In the genomic region with DNA sequence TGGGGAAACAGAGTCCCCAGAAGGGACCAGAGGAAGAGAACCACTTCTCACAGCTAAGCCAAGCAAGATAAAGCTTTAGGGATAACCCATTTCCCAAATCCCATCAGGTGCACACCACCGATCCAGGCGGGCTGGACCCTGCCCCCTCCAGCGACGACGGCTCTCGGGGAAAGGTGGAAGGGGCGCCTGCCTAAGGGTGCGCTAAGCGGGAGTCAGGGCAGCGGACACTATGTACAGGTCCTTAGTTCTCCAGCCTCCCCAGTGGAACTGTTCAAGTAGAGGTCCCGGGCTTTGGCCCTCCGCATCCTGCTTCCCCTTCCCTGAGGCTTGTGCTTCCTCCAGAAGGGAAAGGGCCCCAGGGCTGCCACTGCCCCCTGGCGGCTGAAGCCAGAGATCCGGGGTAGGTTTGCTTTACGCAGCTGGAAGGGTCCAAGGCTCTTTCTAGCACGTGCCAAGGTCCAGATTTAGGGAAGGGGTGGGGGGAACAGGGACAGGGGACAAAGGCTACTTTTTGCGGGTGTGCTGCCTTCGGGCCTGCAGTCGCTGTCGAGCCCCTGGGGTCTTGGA, we compare ENCODE assay signal across 7 cellular contexts. TPM values are rescaled to one million over a fixed set of nuclear protein-coding genes. Genes with fewer than 3 reads are reported as not detected.
A peak's percentile ranks its signal among the peaks of the same experiment; 100 is the strongest.
DNase-seq lines count a peak whose midpoint lies in the region; ATAC-seq and TF ChIP-seq lines count a peak whose summit lies in the region.
"Not testable (repeated sequence)": the region's sequence is repeated elsewhere in the genome, so short reads cannot be mapped to it uniquely, and the experiment has no call there.

No MANE protein-coding gene starts in this region.

- not testable (repeated sequence) for H3K36me3 ChIP-seq in GM23338 (ENCODE audit: insufficient read depth); RWPE2 (ENCODE audit: low read depth)
- H3K36me3 ChIP-seq in lung (ENCODE audit: control insufficient read depth in 2 of 2, insufficient read depth in 2 of 2, low read length in 2 of 2) (peaks cover 4 to 28% of the 10 kb centered on the region in 2 donors), sigmoid colon (peaks cover 5 to 35% (median 13%) of the 10 kb centered on the region in 4 donors)

- not testable (repeated sequence) for H3K9me2 ChIP-seq in GM23338 (ENCODE audit: insufficient read depth)

- not testable (repeated sequence) for H2AFZ ChIP-seq in GM23338

- not testable (repeated sequence) for H3K27me3 ChIP-seq in GM23338 (ENCODE audit: insufficient read depth); RWPE2 (ENCODE audit: insufficient read depth, poor library complexity, severe bottlenecking); lung (ENCODE audit: control insufficient read depth, insufficient read depth); sigmoid colon

- TF ChIP-seq POLR2A in sigmoid colon (IDR thresholded peaks at IDR 0.05), result not testable (repeated sequence)

- CTCF ChIA-PET in activated CD8-positive, alpha-beta T cell treated with anti-CD3 and anti-CD28 coated beads, Interleukin-2, amount 10 ng/mL, durations not matched to agents 7 days and 5 days (lab: Charles Lee), result not testable (repeated sequence)

- not testable (repeated sequence) for DNase-seq in GM23338 (ENCODE audit: low spot score); RWPE2 (ENCODE audit: low spot score); activated CD8-positive, alpha-beta T cell treated with anti-CD3 and anti-CD28 coated beads, Interleukin-2, amount 10 ng/mL, durations not matched to agents 7 days and 5 days; left lobe of liver (ENCODE audit: low spot score); lung (ENCODE audit: low spot score)
- peak; percentile 49 for DNase-seq in sigmoid colon

- H3K4me3 Mint-ChIP-seq in GM23338; activated CD8-positive, alpha-beta T cell treated with anti-CD3 and anti-CD28 coated beads, Interleukin-2, amount 10 ng/mL, durations not matched to agents 7 days and 5 days: not testable (repeated sequence)

- ATAC-seq in GM23338, result peak; percentile 89
- not testable (repeated sequence) for ATAC-seq in RWPE2 (ENCODE audit: low read depth)
- peak; percentile 10 for ATAC-seq in activated CD8-positive, alpha-beta T cell treated with anti-CD3 and anti-CD28 coated beads, Interleukin-2, amount 10 ng/mL, durations not matched to agents 7 days and 5 days
- peak; percentile 36 for ATAC-seq in esophagus mucosa
- ATAC-seq in left lobe of liver, result peak; percentile 42
- peak; percentile 29 for ATAC-seq in lung (ENCODE audit: insufficient read depth, low FRiP score)

- not testable (repeated sequence) for H3K27ac Mint-ChIP-seq in GM23338; activated CD8-positive, alpha-beta T cell treated with anti-CD3 and anti-CD28 coated beads, Interleukin-2, amount 10 ng/mL, durations not matched to agents 7 days and 5 days

- not testable (repeated sequence) for H3K4me1 ChIP-seq in GM23338 (ENCODE audit: insufficient read depth); RWPE2 (ENCODE audit: insufficient read depth, poor library complexity, severe bottlenecking); lung (ENCODE audit: control insufficient read depth in 2 of 2, insufficient read depth in 2 of 2, low read length in 2 of 2); sigmoid colon

- not testable (repeated sequence) for H4K20me1 ChIP-seq in GM23338 (replicated peaks; ENCODE audit: insufficient read depth)

- not testable (repeated sequence) for TF ChIP-seq EP300 in sigmoid colon (IDR thresholded peaks at IDR 0.05)

- intact Hi-C loops in sigmoid colon (cut with DNase I), result not testable (repeated sequence)

- WGBS in lung, 2 donors, result 92 to 95% methylated on average over 16 of the region's 20 CpGs
- WGBS in sigmoid colon, 2 donors, result 88 to 92% methylated on average over 16 of the region's 20 CpGs

- H3F3A ChIP-seq in GM23338 (replicated peaks; ENCODE audit: low read depth), result not testable (repeated sequence)

- H3K4me3 ChIP-seq in GM23338; RWPE2 (ENCODE audit: severe bottlenecking); lung; sigmoid colon: not testable (repeated sequence)

- POLR2A ChIA-PET in activated CD8-positive, alpha-beta T cell treated with anti-CD3 and anti-CD28 coated beads, Interleukin-2, amount 10 ng/mL, durations not matched to agents 7 days and 5 days (lab: Charles Lee), result not testable (repeated sequence)

- TF ChIP-seq CTCF in GM23338 (conservative IDR thresholded peaks at IDR 0.05; ENCODE audit: low read depth in 2 of 2), result peak in 1 of 2 experiments; percentile 28; a peak in 1 of 4 replicates
- peak; percentile 17 for TF ChIP-seq CTCF in RWPE2 (IDR thresholded peaks at IDR 0.05; ENCODE audit: poor library complexity, severe bottlenecking)
- not testable (repeated sequence) for TF ChIP-seq CTCF in lung (IDR thresholded peaks at IDR 0.05; ENCODE audit: control extremely low read depth, extremely low read depth); sigmoid colon (IDR thresholded peaks at IDR 0.05)

- H3K4me2 ChIP-seq in GM23338, result not testable (repeated sequence)

- not testable (repeated sequence) for H3K9me3 ChIP-seq in RWPE2 (ENCODE audit: severe bottlenecking); lung (ENCODE audit: control insufficient read depth in 2 of 2, insufficient read depth in 1 of 2, low read length in 1 of 2); sigmoid colon

- H3K4me1 Mint-ChIP-seq in GM23338; activated CD8-positive, alpha-beta T cell treated with anti-CD3 and anti-CD28 coated beads, Interleukin-2, amount 10 ng/mL, durations not matched to agents 7 days and 5 days (ENCODE audit: low read depth): not testable (repeated sequence)

- H3K79me2 ChIP-seq in GM23338 (replicated peaks; ENCODE audit: insufficient read depth), result not testable (repeated sequence)

- H3K27me3 Mint-ChIP-seq in GM23338 (ENCODE audit: insufficient read depth, low read depth, poor library complexity); activated CD8-positive, alpha-beta T cell treated with anti-CD3 and anti-CD28 coated beads, Interleukin-2, amount 10 ng/mL, durations not matched to agents 7 days and 5 days (ENCODE audit: low read depth): not testable (repeated sequence)

- H3K27ac ChIP-seq in GM23338 (ENCODE audit: low read depth); RWPE2 (ENCODE audit: poor library complexity, severe bottlenecking); lung (ENCODE audit: low read depth in 1 of 2, low read length in 1 of 2); sigmoid colon: not testable (repeated sequence)

- H3K36me3 Mint-ChIP-seq in GM23338 (ENCODE audit: low read depth), result peaks cover 32% of the 10 kb centered on the region
- peaks cover 19% of the 10 kb centered on the region for H3K36me3 Mint-ChIP-seq in activated CD8-positive, alpha-beta T cell treated with anti-CD3 and anti-CD28 coated beads, Interleukin-2, amount 10 ng/mL, durations not matched to agents 7 days and 5 days (ENCODE audit: low read depth)

- H3K9me3 Mint-ChIP-seq in GM23338; activated CD8-positive, alpha-beta T cell treated with anti-CD3 and anti-CD28 coated beads, Interleukin-2, amount 10 ng/mL, durations not matched to agents 7 days and 5 days (ENCODE audit: insufficient read depth): not testable (repeated sequence)

RNA-seq across cellular contexts. Expression of a gene that starts 22.9 kb away (rescaled TPM):
- 0.31 and 0.54 TPM in 2 replicates for total RNA-seq in GM23338 (2014; rRNA removed; shearing (Covaris generic))
- polyA plus RNA-seq in GM23338 (2016; fragmentation: Nextera tagmentation; extraction: Ambion mirVana) (0.96 and 1.2 TPM in 2 replicates), lung (1 to 10 TPM; 1.2 to 2.4 TPM), sigmoid colon (1 to 10 TPM in 1 of 3 donors, under 1 TPM in 1, not detected in 1; 0.92 to 4.2 TPM)
- total RNA-seq in activated CD8-positive, alpha-beta T cell treated with anti-CD3 and anti-CD28 coated beads, Interleukin-2, amount 10 ng/mL, durations not matched to agents 7 days and 5 days, result 1 to 10 TPM; 8.2 to 8.3 TPM
- total RNA-seq in esophagus mucosa (0.92 TPM), left lobe of liver (4.2 TPM), lung (1 to 10 TPM; 3.4 to 4.9 TPM), sigmoid colon (1 to 10 TPM in 3 of 4 donors, under 1 TPM in 1; 0.36 to 1.9 (median 1.5) TPM)
